In genomic region chr20:64039293-64040160, GRCh38 we compare ENCODE assay signal across 9 cellular contexts. TPM values are rescaled to one million over a fixed set of nuclear protein-coding genes. Genes with fewer than 3 reads are reported as not detected.
A peak's percentile ranks its signal among the peaks of the same experiment; 100 is the strongest.
DNase-seq lines count a peak whose midpoint lies in the region; ATAC-seq and TF ChIP-seq lines count a peak whose summit lies in the region.
"Had no signal": no experiment of that assay in that cellular context is flagged by ENCODE, and none has a peak within 500 bp of the region (broad histone marks: within the 10 kb centered on the region; RNA-seq: fewer than 3 reads in every experiment).

No MANE protein-coding gene starts in this region.

- H4K20me1 ChIP-seq in BLaER1 treated with 17β-estradiol and CSF1 and Interleukin-3, amounts not matched to agents 10 nM and 100 nM: peaks cover 0 to 45% (median 28%) of the 10 kb centered on the region in 11 experiments; a peak in 17 of 22 replicates

- no peak for ATAC-seq in effector memory CD8-positive, alpha-beta T cell (replicated peaks)
- no peak for ATAC-seq in natural killer cell treated with Interleukin-12 subunit alpha and Interleukin-12 subunit beta and Interleukin-15 and Interleukin-18, amount 100 ng/mL, for 72 hours
- no peak for ATAC-seq in GM21447 (IDR thresholded peaks at IDR 0.05; ENCODE audit: unreplicated experiment)

- peaks cover 62 to 78% (median 69%) of the 10 kb centered on the region in 11 experiments for H3K27me3 ChIP-seq in BLaER1 treated with 17β-estradiol and CSF1 and Interleukin-3, amounts not matched to agents 10 nM and 100 nM
- no peaks in the 10 kb centered on the region; the same call in 1 of the 2 replicates for H3K27me3 ChIP-seq in MG63

- TF ChIP-seq CTCF in GM10266 (IDR thresholded peaks at IDR 0.05; ENCODE audit: control insufficient read depth, insufficient read depth, low read depth, missing control alignments): no peak

- H3K4me1 Mint-ChIP-seq in effector memory CD8-positive, alpha-beta T cell (ENCODE audit: low read depth in 2 of 2): peaks cover 20 to 36% of the 10 kb centered on the region in 2 donors
- peaks cover 7 to 12% of the 10 kb centered on the region in 2 donors for H3K4me1 Mint-ChIP-seq in natural killer cell treated with Interleukin-12 subunit alpha and Interleukin-12 subunit beta and Interleukin-15 and Interleukin-18, amount 100 ng/mL, for 72 hours (ENCODE audit: low read depth in 2 of 2)

- no peaks in the 10 kb centered on the region for H3K9me3 ChIP-seq in BLaER1 treated with 17β-estradiol and CSF1 and Interleukin-3, amounts not matched to agents 10 nM and 100 nM (replicated peaks in 1 of 11)
- H3K9me3 ChIP-seq in MG63: no peaks in the 10 kb centered on the region

- peaks cover 2 to 15% (median 6%) of the 10 kb centered on the region in 11 experiments; a peak in 18 of 22 replicates for H3K36me3 ChIP-seq in BLaER1 treated with 17β-estradiol and CSF1 and Interleukin-3, amounts not matched to agents 10 nM and 100 nM
- 0 out of 2 replicates have a peak, but pooled peaks cover 5% of the 10 kb centered on the region for H3K36me3 ChIP-seq in MG63

- H3K4me3 Mint-ChIP-seq in effector memory CD8-positive, alpha-beta T cell: peak overlapping the region; percentile 69 to 75
- H3K4me3 Mint-ChIP-seq in natural killer cell treated with Interleukin-12 subunit alpha and Interleukin-12 subunit beta and Interleukin-15 and Interleukin-18, amount 100 ng/mL, for 72 hours: peak overlapping the region; percentile 36

- peaks cover 53 to 92% (median 81%) of the 10 kb centered on the region in 10 experiments for H3K4me1 ChIP-seq in BLaER1 treated with 17β-estradiol and CSF1 and Interleukin-3, amounts not matched to agents 10 nM and 100 nM

- peaks cover 17% of the 10 kb centered on the region for H3K36me3 Mint-ChIP-seq in effector memory CD8-positive, alpha-beta T cell (ENCODE audit: insufficient read depth)
- no peaks in the 10 kb centered on the region for H3K36me3 Mint-ChIP-seq in natural killer cell treated with Interleukin-12 subunit alpha and Interleukin-12 subunit beta and Interleukin-15 and Interleukin-18, amount 100 ng/mL, for 72 hours

- H3K27ac Mint-ChIP-seq in effector memory CD8-positive, alpha-beta T cell: no peak overlapping the region
- H3K27ac Mint-ChIP-seq in natural killer cell treated with Interleukin-12 subunit alpha and Interleukin-12 subunit beta and Interleukin-15 and Interleukin-18, amount 100 ng/mL, for 72 hours: no peak overlapping the region

- DNase-seq in MG63 (no peak), NCI-H1436 (lab: John Stamatoyannopoulos, UW) (no peak), GM10266 (ENCODE audit: extremely low spot score) (no peak), NCI-H446 treated with DMSO at 0.1 percent for 48 hours (lab: John Stamatoyannopoulos, UW) (no peak)
- DNase-seq in effector memory CD8-positive, alpha-beta T cell: no peak
- DNase-seq in natural killer cell treated with Interleukin-12 subunit alpha and Interleukin-12 subunit beta and Interleukin-15 and Interleukin-18, amount 100 ng/mL, for 72 hours (ENCODE audit: low spot score): no peak

- H3K27ac ChIP-seq in BLaER1 treated with 17β-estradiol and CSF1 and Interleukin-3, amounts not matched to agents 10 nM and 100 nM: peak overlapping the region in 8 of 11 experiments; percentile 10 to 81 (median 52); a peak in 10 of 22 replicates

- H3K27me3 Mint-ChIP-seq in effector memory CD8-positive, alpha-beta T cell: peaks cover 0 to 4% of the 10 kb centered on the region in 2 donors
- H3K27me3 Mint-ChIP-seq in natural killer cell treated with Interleukin-12 subunit alpha and Interleukin-12 subunit beta and Interleukin-15 and Interleukin-18, amount 100 ng/mL, for 72 hours: peaks cover 0 to 8% of the 10 kb centered on the region in 2 donors

- H3K9ac ChIP-seq in BLaER1 treated with 17β-estradiol and CSF1 and Interleukin-3, amounts not matched to agents 10 nM and 100 nM: peak overlapping the region; percentile 53 to 78 (median 69); a peak in 21 of 22 replicates

- peak overlapping the region; percentile 95 to 100 (median 99) for H3K4me2 ChIP-seq in BLaER1 treated with 17β-estradiol and CSF1 and Interleukin-3, amounts not matched to agents 10 nM and 100 nM

- H3K9me3 Mint-ChIP-seq in effector memory CD8-positive, alpha-beta T cell: no peaks in the 10 kb centered on the region
- no peaks in the 10 kb centered on the region for H3K9me3 Mint-ChIP-seq in natural killer cell treated with Interleukin-12 subunit alpha and Interleukin-12 subunit beta and Interleukin-15 and Interleukin-18, amount 100 ng/mL, for 72 hours

- H3K4me3 ChIP-seq in BLaER1 treated with 17β-estradiol and CSF1 and Interleukin-3, amounts not matched to agents 10 nM and 100 nM: peak overlapping the region; percentile 57 to 72 (median 62)
- H3K4me3 ChIP-seq in MG63: peak overlapping the region; percentile 48

RNA-seq across cellular contexts. Expression of gene C20orf204, which starts 3.5 kb away (rescaled TPM):
- total RNA-seq in MG63 (2014; rRNA removed; shearing (Covaris generic); ENCODE audit: low replicate concordance): 0.95 and 1.3 TPM in 2 replicates
- total RNA-seq in natural killer cell treated with Interleukin-12 subunit alpha and Interleukin-12 subunit beta and Interleukin-15 and Interleukin-18, amount 100 ng/mL, for 72 hours: 1 to 10 TPM; 2.4 to 6.3 TPM

RNA-seq across cellular contexts. Expression of gene SOX18, which starts 9.9 kb away (rescaled TPM):
- total RNA-seq in MG63 (2014; rRNA removed; shearing (Covaris generic); ENCODE audit: low replicate concordance): 0.22 and 0.92 TPM in 2 replicates
- total RNA-seq in natural killer cell treated with Interleukin-12 subunit alpha and Interleukin-12 subunit beta and Interleukin-15 and Interleukin-18, amount 100 ng/mL, for 72 hours: not detected
- total RNA-seq: myocyte had no signal

RNA-seq across cellular contexts. Expression of gene TCEA2, which starts 23.5 kb away (rescaled TPM):
- 37.8 and 48.0 TPM in 2 replicates for total RNA-seq in MG63 (2014; rRNA removed; shearing (Covaris generic); ENCODE audit: low replicate concordance)
- total RNA-seq in natural killer cell treated with Interleukin-12 subunit alpha and Interleukin-12 subunit beta and Interleukin-15 and Interleukin-18, amount 100 ng/mL, for 72 hours: 10 to 100 TPM; 23.2 to 24.1 TPM

RNA-seq across cellular contexts. Expression of gene RGS19, which starts 39.8 kb away (rescaled TPM):
- 20.2 and 40.9 TPM in 2 replicates for total RNA-seq in MG63 (2014; rRNA removed; shearing (Covaris generic); ENCODE audit: low replicate concordance)
- 10 to 100 TPM; 27.1 to 33.4 TPM for total RNA-seq in natural killer cell treated with Interleukin-12 subunit alpha and Interleukin-12 subunit beta and Interleukin-15 and Interleukin-18, amount 100 ng/mL, for 72 hours

RNA-seq across cellular contexts. Expression of gene OPRL1, which starts 40.4 kb away (rescaled TPM):
- 1.2 and 3.9 TPM in 2 replicates for total RNA-seq in MG63 (2014; rRNA removed; shearing (Covaris generic); ENCODE audit: low replicate concordance)
- total RNA-seq in natural killer cell treated with Interleukin-12 subunit alpha and Interleukin-12 subunit beta and Interleukin-15 and Interleukin-18, amount 100 ng/mL, for 72 hours: under 1 TPM; 0.12 to 0.20 TPM
